9 cellular contexts compared by ENCODE assay signal in the genomic region with DNA sequence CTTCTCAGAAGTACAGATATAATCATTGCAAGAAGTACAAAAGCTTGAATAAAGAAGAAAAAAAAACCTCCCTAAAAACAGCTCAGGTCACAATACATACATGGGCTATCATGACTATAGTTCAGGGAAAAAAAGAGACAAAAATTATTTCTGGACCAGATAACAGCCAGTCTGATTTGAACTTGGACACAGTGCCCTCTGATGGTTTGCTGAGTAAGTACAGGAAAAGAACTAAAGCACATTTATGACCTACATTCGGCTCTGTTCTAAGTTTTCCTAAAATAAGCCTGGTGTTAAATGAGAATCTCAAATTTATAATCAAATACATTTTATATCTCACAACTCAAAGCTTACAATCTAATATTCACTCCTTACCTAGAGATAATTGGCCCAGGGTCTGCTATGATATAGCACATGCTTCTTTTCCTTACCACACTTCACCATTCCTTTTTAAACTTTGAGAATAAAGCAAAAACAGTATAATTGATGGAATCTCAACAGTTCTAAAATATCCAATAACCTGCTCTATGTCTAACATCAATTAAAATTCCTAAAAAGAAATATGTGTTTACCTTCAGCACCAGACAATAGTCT.
DNase-seq lines count a peak whose midpoint lies in the region; ATAC-seq and TF ChIP-seq lines count a peak whose summit lies in the region.
"Had no signal": no experiment of that assay in that cellular context is flagged by ENCODE, and none has a peak within 500 bp of the region (broad histone marks: within the 10 kb centered on the region; RNA-seq: fewer than 3 reads in every experiment).

No MANE protein-coding gene starts in this region.

- H3K27ac Mint-ChIP-seq in HFFc6 = peak overlapping the region; percentile 58
- H3K27ac Mint-ChIP-seq: activated naive CD8-positive, alpha-beta T cell treated with anti-CD3 and anti-CD28 coated beads, Interleukin-2, amount 10 ng/mL, durations not matched to agents 7 days and 5 days had no signal

- H3K27me3 ChIP-seq in adipocyte (replicated peaks; ENCODE audit: control insufficient read depth, insufficient read depth, low read length) (no peaks in the 10 kb centered on the region), left ventricle myocardium inferior (ENCODE audit: low read depth) (no peaks in the 10 kb centered on the region), gastrocnemius medialis (no peaks in the 10 kb centered on the region)

- TF ChIP-seq CTCF in HFFc6 (IDR thresholded peaks at IDR 0.05) (peak; percentile 87), left ventricle myocardium inferior (IDR thresholded peaks at IDR 0.05; ENCODE audit: borderline replicate concordance) (peak; percentile 80), gastrocnemius medialis (IDR thresholded peaks at IDR 0.05 in 4 of 5, conservative IDR thresholded peaks at IDR 0.05 in 1 of 5) (peak; percentile 28 to 67 (median 50))

- intact Hi-C loops in left ventricle myocardium inferior (cut with micrococcal nuclease) = no loop called here
- intact Hi-C loops in gastrocnemius medialis (cut with DNase I; ENCODE audit: low total_unique reads) = loop anchor here (10.0 kb wide), 1 partner anchor 229 kb away; no protein-coding TSS in a partner anchor

- H3K27me3 Mint-ChIP-seq in HFFc6 (ENCODE audit: insufficient read depth) = no peaks in the 10 kb centered on the region
- H3K27me3 Mint-ChIP-seq: activated naive CD8-positive, alpha-beta T cell treated with anti-CD3 and anti-CD28 coated beads, Interleukin-2, amount 10 ng/mL, durations not matched to agents 7 days and 5 days had no signal

- ATAC-seq in gastrocnemius medialis = peak; percentile 69 to 86

- H3K9me3 ChIP-seq in adipocyte (ENCODE audit: control insufficient read depth, low read length) (no peaks in the 10 kb centered on the region), left ventricle myocardium inferior (replicated peaks) (no peaks in the 10 kb centered on the region), gastrocnemius medialis (no peaks in the 10 kb centered on the region)

- no peaks in the 10 kb centered on the region for H3K9me3 Mint-ChIP-seq in HFFc6
- H3K9me3 Mint-ChIP-seq: activated naive CD8-positive, alpha-beta T cell treated with anti-CD3 and anti-CD28 coated beads, Interleukin-2, amount 10 ng/mL, durations not matched to agents 7 days and 5 days had no signal

- peak overlapping the region; percentile 48 for H3K9ac ChIP-seq in adipocyte (ENCODE audit: low read length)

- H3K4me1 ChIP-seq in adipocyte (ENCODE audit: control insufficient read depth, insufficient read depth, low read length) = peaks cover 37% of the 10 kb centered on the region
- peaks cover 29% of the 10 kb centered on the region for H3K4me1 ChIP-seq in left ventricle myocardium inferior
- H3K4me1 ChIP-seq in gastrocnemius medialis = peaks cover 0 to 3% of the 10 kb centered on the region in 2 donors

- H3K27ac ChIP-seq in left ventricle myocardium inferior (replicated peaks) (peak overlapping the region; percentile 5), gastrocnemius medialis (no peak overlapping the region)

- H3K36me3 ChIP-seq in adipocyte (ENCODE audit: control insufficient read depth, insufficient read depth, low read length, severe bottlenecking) (peaks cover 49% of the 10 kb centered on the region), left ventricle myocardium inferior (peaks cover 54% of the 10 kb centered on the region), gastrocnemius medialis (peaks cover 0 to 50% of the 10 kb centered on the region in 2 donors)

- H3K4me3 Mint-ChIP-seq in HFFc6 = no peak overlapping the region
- H3K4me3 Mint-ChIP-seq: activated naive CD8-positive, alpha-beta T cell treated with anti-CD3 and anti-CD28 coated beads, Interleukin-2, amount 10 ng/mL, durations not matched to agents 7 days and 5 days had no signal

- in situ Hi-C loops in gastrocnemius medialis (cut with MboI; ENCODE audit: low sequenced_read_pairs in 4 of 4) = no loop called here

- DNase-seq in NCI-H1417 (lab: John Stamatoyannopoulos, UW) = peak in 2 of 3 experiments; percentile 18 to 71
- no peak for DNase-seq in NCI-H1417 treated with DMSO at 0.1 percent for 48 hours (lab: John Stamatoyannopoulos, UW)
- DNase-seq in HFFc6 = peak; percentile 68
- peak; percentile 52 for DNase-seq in NCI-H69 (lab: John Stamatoyannopoulos, UW)
- peak; percentile 83 for DNase-seq in adipocyte (ENCODE audit: low read depth)
- no peak for DNase-seq in left ventricle myocardium inferior
- DNase-seq in gastrocnemius medialis = no peak
- DNase-seq in islet precursor cell = no peak
- DNase-seq: activated naive CD8-positive, alpha-beta T cell treated with anti-CD3 and anti-CD28 coated beads, Interleukin-2, amount 10 ng/mL, durations not matched to agents 7 days and 5 days had no signal

- peaks cover 19% of the 10 kb centered on the region for H3K36me3 Mint-ChIP-seq in HFFc6 (ENCODE audit: low read depth)
- H3K36me3 Mint-ChIP-seq: activated naive CD8-positive, alpha-beta T cell treated with anti-CD3 and anti-CD28 coated beads, Interleukin-2, amount 10 ng/mL, durations not matched to agents 7 days and 5 days had no signal

- no peak for TF ChIP-seq POLR2A in gastrocnemius medialis (IDR thresholded peaks at IDR 0.05)

- H3K4me3 ChIP-seq in adipocyte (ENCODE audit: low read length) (no peak overlapping the region), left ventricle myocardium inferior (no peak overlapping the region), gastrocnemius medialis (no peak overlapping the region)

- peaks cover 41% of the 10 kb centered on the region for H3K4me1 Mint-ChIP-seq in HFFc6 (ENCODE audit: low read depth)

Comparison
In these comparisons a context has a peak if more than half of its experiments do, and no peak if none do; other contexts are left out.
1. DNase-seq: peak in NCI-H1417 (2 of 3), HFFc6 (single experiment), NCI-H69 (single experiment) and adipocyte (single experiment); none in NCI-H1417 treated with DMSO at 0.1 percent for 48 hours (single experiment), left ventricle myocardium inferior (single experiment), gastrocnemius medialis (0 of 2) and islet precursor cell (single experiment).
2. Peak in every context shown above with its lines, with median percentiles within 50 percentile points of each other: CTCF ChIP-seq.